In the genomic region with DNA sequence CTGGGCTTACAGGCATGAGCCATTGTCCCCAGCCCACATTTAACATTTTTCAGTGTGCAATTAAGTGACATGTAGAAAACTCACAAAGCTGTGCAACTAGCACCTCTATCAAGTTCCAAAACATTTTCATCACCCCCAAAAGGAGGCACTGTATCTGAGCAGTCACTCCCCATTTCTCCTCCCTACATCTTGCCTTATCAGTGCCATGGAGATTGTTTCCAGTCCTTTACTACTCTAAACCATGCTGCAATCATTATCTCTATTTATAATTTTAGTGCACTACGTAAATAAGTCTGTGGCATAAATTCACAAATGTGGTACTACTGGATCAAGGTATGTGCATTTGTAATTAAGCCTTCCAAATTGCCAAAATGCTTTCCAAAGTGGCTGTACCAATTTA, we compare ENCODE assay signal across 17 cellular contexts. TPM values are rescaled to one million over a fixed set of nuclear protein-coding genes. Genes with fewer than 3 reads are reported as not detected.
DNase-seq lines count a peak whose midpoint lies in the region; ATAC-seq and TF ChIP-seq lines count a peak whose summit lies in the region.
"Had no signal": no experiment of that assay in that cellular context is flagged by ENCODE, and none has a peak within 500 bp of the region (broad histone marks: within the 10 kb centered on the region; RNA-seq: fewer than 3 reads in every experiment).

No MANE protein-coding gene starts in this region.

- H3K9me3 ChIP-seq in psoas muscle, result no peaks in the 10 kb centered on the region
- no peaks in the 10 kb centered on the region for H3K9me3 ChIP-seq in WERI-Rb-1 (ENCODE audit: severe bottlenecking)

- H3K4me1 ChIP-seq in psoas muscle, result peaks cover 27% of the 10 kb centered on the region

- H3K27me3 ChIP-seq in psoas muscle (ENCODE audit: insufficient read depth in 3 of 3, low read length in 2 of 3), result no peaks in the 10 kb centered on the region
- no peaks in the 10 kb centered on the region for H3K27me3 ChIP-seq in WERI-Rb-1 (ENCODE audit: insufficient read depth, low read depth, severe bottlenecking)

- no peak overlapping the region for H3K4me3 ChIP-seq in psoas muscle
- no peak overlapping the region for H3K4me3 ChIP-seq in WERI-Rb-1 (ENCODE audit: low read depth, low read length)
- H3K4me3 ChIP-seq: GM23338 had no signal

- TF ChIP-seq CTCF in psoas muscle (IDR thresholded peaks at IDR 0.05), result no peak
- no peak for TF ChIP-seq CTCF in WERI-Rb-1 (IDR thresholded peaks at IDR 0.05; ENCODE audit: low read depth, low read length)

- H3K27ac ChIP-seq in psoas muscle (peak overlapping the region; percentile 32), WERI-Rb-1 (no peak overlapping the region)

- intact Hi-C loops in psoas muscle (cut with DNase I), result no loop called here

- no peak overlapping the region for H3K4me3 Mint-ChIP-seq in activated T-cell treated with anti-CD3 and anti-CD28 coated beads, Interleukin-2, amount 50 U/mL, for 72 hours
- no peak overlapping the region for H3K4me3 Mint-ChIP-seq in stimulated activated naive CD8-positive, alpha-beta T cell treated with anti-CD3 and anti-CD28 coated beads, Interleukin-15, Interleukin-2, amounts not matched to agents 100 ng/mL and 50 ng/mL, for 24 hours
- H3K4me3 Mint-ChIP-seq: CD4-positive, alpha-beta memory T cell; GM23338; H9; HFFc6 had no signal

- ATAC-seq in activated T-cell treated with anti-CD3 and anti-CD28 coated beads, Interleukin-2, amount 50 U/mL, for 72 hours (replicated peaks in 1 of 2), result no peak
- ATAC-seq in stimulated activated naive CD8-positive, alpha-beta T cell treated with anti-CD3 and anti-CD28 coated beads, Interleukin-15, Interleukin-2, amounts not matched to agents 100 U/mL and 50 U/mL, for 24 hours, result no peak
- no peak for ATAC-seq in psoas muscle
- ATAC-seq: GM23338, HCT116 had no signal

- peak overlapping the region; percentile 58 for H3K27ac Mint-ChIP-seq in activated T-cell treated with anti-CD3 and anti-CD28 coated beads, Interleukin-2, amount 50 U/mL, for 72 hours
- H3K27ac Mint-ChIP-seq in stimulated activated naive CD8-positive, alpha-beta T cell treated with anti-CD3 and anti-CD28 coated beads, Interleukin-15, Interleukin-2, amounts not matched to agents 100 ng/mL and 50 ng/mL, for 24 hours, result peak overlapping the region; percentile 6
- H3K27ac Mint-ChIP-seq: GM23338, H9, HFFc6 had no signal

- WGBS in psoas muscle, 3 donors, result 39 to 81% (median 45%) methylated on average over 1 of the region's 1 CpG

- no peaks in the 10 kb centered on the region for H3K9me3 Mint-ChIP-seq in activated T-cell treated with anti-CD3 and anti-CD28 coated beads, Interleukin-2, amount 50 U/mL, for 72 hours
- H3K9me3 Mint-ChIP-seq in stimulated activated naive CD8-positive, alpha-beta T cell treated with anti-CD3 and anti-CD28 coated beads, Interleukin-15, Interleukin-2, amounts not matched to agents 100 ng/mL and 50 ng/mL, for 24 hours, result no peaks in the 10 kb centered on the region
- H3K9me3 Mint-ChIP-seq: CD4-positive, alpha-beta memory T cell; GM23338; H9; HFFc6 had no signal

- peaks cover 0 to 14% of the 10 kb centered on the region in 2 donors for H3K36me3 Mint-ChIP-seq in activated T-cell treated with anti-CD3 and anti-CD28 coated beads, Interleukin-2, amount 50 U/mL, for 72 hours (ENCODE audit: insufficient read depth in 2 of 2)
- peaks cover 49% of the 10 kb centered on the region for H3K36me3 Mint-ChIP-seq in stimulated activated naive CD8-positive, alpha-beta T cell treated with anti-CD3 and anti-CD28 coated beads, Interleukin-15, Interleukin-2, amounts not matched to agents 100 ng/mL and 50 ng/mL, for 24 hours (ENCODE audit: low read depth)

- peaks cover 6 to 56% of the 10 kb centered on the region in 2 donors for H3K36me3 ChIP-seq in psoas muscle (ENCODE audit: insufficient read depth in 1 of 2, low read depth in 1 of 2)
- peaks cover 51% of the 10 kb centered on the region for H3K36me3 ChIP-seq in WERI-Rb-1

- no peak for DNase-seq in activated T-cell treated with anti-CD3 and anti-CD28 coated beads, Interleukin-2, amount 50 U/mL, for 72 hours
- DNase-seq in activated T-cell treated with anti-CD3 and anti-CD28 coated beads for 4 hours (no peak), psoas muscle (no peak), WERI-Rb-1 (no peak)
- DNase-seq in stimulated activated naive CD8-positive, alpha-beta T cell treated with anti-CD3 and anti-CD28 coated beads, Interleukin-15, Interleukin-2, amounts not matched to agents 100 U/mL and 50 U/mL, for 24 hours, result no peak
- DNase-seq: C1 segment of cervical spinal cord; Calu3; CD4-positive, alpha-beta memory T cell; COR-L47; DMS53; DMS79 treated with DMSO at 0.1 percent for 48 hours; GF-D8; H9; HFFc6 had no signal

- H3K4me1 Mint-ChIP-seq in activated T-cell treated with anti-CD3 and anti-CD28 coated beads, Interleukin-2, amount 50 U/mL, for 72 hours (ENCODE audit: low read depth), result peaks cover 4% of the 10 kb centered on the region
- peaks cover 21% of the 10 kb centered on the region for H3K4me1 Mint-ChIP-seq in stimulated activated naive CD8-positive, alpha-beta T cell treated with anti-CD3 and anti-CD28 coated beads, Interleukin-15, Interleukin-2, amounts not matched to agents 100 ng/mL and 50 ng/mL, for 24 hours (ENCODE audit: low read depth)
- H3K4me1 Mint-ChIP-seq: GM23338, H9 had no signal

- H3K27me3 Mint-ChIP-seq in activated T-cell treated with anti-CD3 and anti-CD28 coated beads, Interleukin-2, amount 50 U/mL, for 72 hours (ENCODE audit: low read depth), result no peaks in the 10 kb centered on the region
- H3K27me3 Mint-ChIP-seq in stimulated activated naive CD8-positive, alpha-beta T cell treated with anti-CD3 and anti-CD28 coated beads, Interleukin-15, Interleukin-2, amounts not matched to agents 100 ng/mL and 50 ng/mL, for 24 hours, result no peaks in the 10 kb centered on the region
- H3K27me3 Mint-ChIP-seq: CD4-positive, alpha-beta memory T cell had no signal

RNA-seq across cellular contexts. Expression of a gene that starts 7.6 kb away (rescaled TPM):
- total RNA-seq in activated T-cell treated with anti-CD3 and anti-CD28 coated beads, Interleukin-2, amount 50 U/mL, for 72 hours, result 10 to 100 TPM; 43.4 to 52.7 TPM
- total RNA-seq in psoas muscle, result 10 to 100 TPM; 27.2 to 58.0 (median 40.4) TPM
- 10 to 100 TPM; 49.2 to 91.1 (median 76.2) TPM for polyA plus RNA-seq in psoas muscle
